10 cellular contexts compared by ENCODE assay signal in genomic region chr4:108109997-108110416, GRCh38. TPM values are rescaled to one million over a fixed set of nuclear protein-coding genes. Genes with fewer than 3 reads are reported as not detected.
A peak's percentile ranks its signal among the peaks of the same experiment; 100 is the strongest.
DNase-seq lines count a peak whose midpoint lies in the region; ATAC-seq and TF ChIP-seq lines count a peak whose summit lies in the region.
"Had no signal": no experiment of that assay in that cellular context is flagged by ENCODE, and none has a peak within 500 bp of the region (broad histone marks: within the 10 kb centered on the region; RNA-seq: fewer than 3 reads in every experiment).

No MANE protein-coding gene starts in this region.

- TF ChIP-seq CTCF in natural killer cell (IDR thresholded peaks at IDR 0.05) = no peak

- no peaks in the 10 kb centered on the region for H3K9me3 Mint-ChIP-seq in natural killer cell
- no peaks in the 10 kb centered on the region for H3K9me3 Mint-ChIP-seq in natural killer cell treated with Interleukin-12 subunit alpha and Interleukin-12 subunit beta and Interleukin-15 and Interleukin-18, amount 100 ng/mL, for 72 hours
- no peaks in the 10 kb centered on the region for H3K9me3 Mint-ChIP-seq in stimulated activated naive CD8-positive, alpha-beta T cell treated with anti-CD3 and anti-CD28 coated beads, Interleukin-15, amount 100 ng/mL, for 72 hours

- no peak overlapping the region for H3K4me3 ChIP-seq in MG63

- H3K36me3 ChIP-seq in MG63 = no peaks in the 10 kb centered on the region

- intact Hi-C loops in natural killer cell (cut with micrococcal nuclease) (no loop called here), Right ventricle myocardium superior (cut with DNase I) (no loop called here)

- H3K36me3 Mint-ChIP-seq in natural killer cell = no peaks in the 10 kb centered on the region
- no peaks in the 10 kb centered on the region for H3K36me3 Mint-ChIP-seq in natural killer cell treated with Interleukin-12 subunit alpha and Interleukin-12 subunit beta and Interleukin-15 and Interleukin-18, amount 100 ng/mL, for 72 hours

- H3K4me3 Mint-ChIP-seq in natural killer cell = peak overlapping the region; percentile 31
- no peak overlapping the region for H3K4me3 Mint-ChIP-seq in natural killer cell treated with Interleukin-12 subunit alpha and Interleukin-12 subunit beta and Interleukin-15 and Interleukin-18, amount 100 ng/mL, for 72 hours
- H3K4me3 Mint-ChIP-seq in stimulated activated naive CD8-positive, alpha-beta T cell treated with anti-CD3 and anti-CD28 coated beads, Interleukin-15, amount 100 ng/mL, for 72 hours = peak overlapping the region; percentile 46 to 83

- peaks cover 3 to 18% of the 10 kb centered on the region in 2 donors for H3K27me3 Mint-ChIP-seq in natural killer cell (ENCODE audit: low read depth in 2 of 2)
- peaks cover 0 to 10% of the 10 kb centered on the region in 2 donors for H3K27me3 Mint-ChIP-seq in natural killer cell treated with Interleukin-12 subunit alpha and Interleukin-12 subunit beta and Interleukin-15 and Interleukin-18, amount 100 ng/mL, for 72 hours
- H3K27me3 Mint-ChIP-seq in stimulated activated naive CD8-positive, alpha-beta T cell treated with anti-CD3 and anti-CD28 coated beads, Interleukin-15, amount 100 ng/mL, for 72 hours = no peaks in the 10 kb centered on the region

- no peak for ATAC-seq in natural killer cell
- no peak for ATAC-seq in natural killer cell treated with Interleukin-12 subunit alpha and Interleukin-12 subunit beta and Interleukin-15 and Interleukin-18, amount 100 ng/mL, for 72 hours
- peak; percentile 71 for ATAC-seq in HG02588 (IDR thresholded peaks at IDR 0.05; ENCODE audit: unreplicated experiment)
- ATAC-seq in HG03520 (IDR thresholded peaks at IDR 0.05; ENCODE audit: unreplicated experiment) = peak; percentile 82
- ATAC-seq in stimulated activated naive CD8-positive, alpha-beta T cell treated with anti-CD3 and anti-CD28 coated beads, Interleukin-15, amount 100 ng/mL, for 72 hours = peak; percentile 35
- no peak for ATAC-seq in Right ventricle myocardium superior (ENCODE audit: poor library complexity)

- no peaks in the 10 kb centered on the region for H3K9me3 ChIP-seq in MG63

- H3K4me1 Mint-ChIP-seq in natural killer cell = peaks cover 56 to 65% of the 10 kb centered on the region in 2 donors
- H3K4me1 Mint-ChIP-seq in natural killer cell treated with Interleukin-12 subunit alpha and Interleukin-12 subunit beta and Interleukin-15 and Interleukin-18, amount 100 ng/mL, for 72 hours (ENCODE audit: low read depth in 2 of 2) = peaks cover 38 to 56% of the 10 kb centered on the region in 2 donors
- peaks cover 96% of the 10 kb centered on the region for H3K4me1 Mint-ChIP-seq in stimulated activated naive CD8-positive, alpha-beta T cell treated with anti-CD3 and anti-CD28 coated beads, Interleukin-15, amount 100 ng/mL, for 72 hours

- H3K27ac Mint-ChIP-seq in natural killer cell = no peak overlapping the region
- no peak overlapping the region for H3K27ac Mint-ChIP-seq in natural killer cell treated with Interleukin-12 subunit alpha and Interleukin-12 subunit beta and Interleukin-15 and Interleukin-18, amount 100 ng/mL, for 72 hours
- peak overlapping the region; percentile 86 to 91 for H3K27ac Mint-ChIP-seq in stimulated activated naive CD8-positive, alpha-beta T cell treated with anti-CD3 and anti-CD28 coated beads, Interleukin-15, amount 100 ng/mL, for 72 hours

- H3K27me3 ChIP-seq in MG63 = no peaks in the 10 kb centered on the region

- no peak for DNase-seq in natural killer cell
- no peak for DNase-seq in natural killer cell treated with Interleukin-12 subunit alpha and Interleukin-12 subunit beta and Interleukin-15 and Interleukin-18, amount 100 ng/mL, for 72 hours (ENCODE audit: low spot score)
- DNase-seq in stimulated activated naive CD8-positive, alpha-beta T cell treated with anti-CD3 and anti-CD28 coated beads, Interleukin-15, amount 100 ng/mL, for 72 hours = no peak
- DNase-seq in Right ventricle myocardium superior = no peak
- no peak for DNase-seq in NCI-H748 treated with DMSO at 0.1 percent for 48 hours (lab: John Stamatoyannopoulos, UW)
- no peak for DNase-seq in MG63
- DNase-seq: NCI-H1105 treated with DMSO at 0.1 percent for 48 hours, substantia nigra had no signal

RNA-seq across cellular contexts. Expression of gene LEF1, which starts 58.7 kb away (rescaled TPM):
- total RNA-seq in natural killer cell (10 to 100 TPM; 18.7 to 39.8 (median 24.5) TPM), Right ventricle myocardium superior (0.51 TPM)
- total RNA-seq in natural killer cell treated with Interleukin-12 subunit alpha and Interleukin-12 subunit beta and Interleukin-15 and Interleukin-18, amount 100 ng/mL, for 72 hours = 10 to 100 TPM in 1 of 2 donors, 1 to 10 TPM in 1; 8.4 to 22.7 TPM
- not detected in 2 replicates for total RNA-seq in MG63 (2014; rRNA removed; shearing (Covaris generic); ENCODE audit: low replicate concordance)

Comparison
In these comparisons a context has a peak if more than half of its experiments do, and no peak if none do; other contexts are left out.
1. ATAC-seq: peak in HG02588 (single experiment), HG03520 (single experiment) and stimulated activated naive CD8-positive, alpha-beta T cell treated with anti-CD3 and anti-CD28 coated beads, Interleukin-15, amount 100 ng/mL, for 72 hours (single experiment); none in natural killer cell (0 of 3), natural killer cell treated with Interleukin-12 subunit alpha and Interleukin-12 subunit beta and Interleukin-15 and Interleukin-18, amount 100 ng/mL, for 72 hours (0 of 2) and Right ventricle myocardium superior (single experiment).
2. H3K27ac Mint-ChIP-seq: peak in stimulated activated naive CD8-positive, alpha-beta T cell treated with anti-CD3 and anti-CD28 coated beads, Interleukin-15, amount 100 ng/mL, for 72 hours (2 of 2); none in natural killer cell (0 of 2) and natural killer cell treated with Interleukin-12 subunit alpha and Interleukin-12 subunit beta and Interleukin-15 and Interleukin-18, amount 100 ng/mL, for 72 hours (0 of 2).